In genomic region chr19:55279773-55280643, GRCh38 we compare ENCODE assay signal across 1 cellular context.
A peak's percentile ranks its signal among the peaks of the same experiment; 100 is the strongest.
TF ChIP-seq lines count a peak whose summit lies in the region.

HSPBP1 (minus strand) TSS chr19:55280110; CDS start chr19:55279608, 502 bp downstream.

TF ChIP-seq in HEK293, 187 proteins besides CTCF, POLR2A, EP300 and RAD21 (continued from another document):
- TF ChIP-seq HOXD13 (CRISPR knock-in tag; IDR thresholded peaks at IDR 0.05; ENCODE audit: borderline replicate concordance) (no peak), SP7 (tag by site-specific recombination; IDR thresholded peaks at IDR 0.05) (peak; percentile 71), ZNF133 (tag by site-specific recombination; IDR thresholded peaks at IDR 0.05) (no peak), HIC1 (tag by site-specific recombination; IDR thresholded peaks at IDR 0.05) (peak; percentile 97), ZNF621 (tag by site-specific recombination; IDR thresholded peaks at IDR 0.05) (no peak), ZNF324 (tag by site-specific recombination; IDR thresholded peaks at IDR 0.05) (no peak; the same call in 1 of the 2 replicates), ZNF426 (tag by site-specific recombination; IDR thresholded peaks at IDR 0.05) (no peak), SCRT1 (tag by site-specific recombination; IDR thresholded peaks at IDR 0.05; ENCODE audit: borderline replicate concordance) (peak; percentile 83), PATZ1 (tag by site-specific recombination; IDR thresholded peaks at IDR 0.05) (peak; percentile 70), ZNF169 (tag by site-specific recombination; IDR thresholded peaks at IDR 0.05) (no peak), ZNF521 (tag by site-specific recombination; IDR thresholded peaks at IDR 0.05) (no peak), KLF7 (tag by site-specific recombination; IDR thresholded peaks at IDR 0.05; ENCODE audit: borderline replicate concordance) (peak; percentile 72; the same call in 1 of the 2 replicates), ZNF362 (tag by site-specific recombination; IDR thresholded peaks at IDR 0.05) (no peak), KLF16 (tag by site-specific recombination; IDR thresholded peaks at IDR 0.05) (peak; percentile 97), ZNF140 (tag by site-specific recombination; IDR thresholded peaks at IDR 0.05) (no peak), ZFP37 (tag by site-specific recombination; IDR thresholded peaks at IDR 0.05) (no peak), ZNF473 (tag by site-specific recombination; IDR thresholded peaks at IDR 0.05) (no peak), ZNF37A (tag by site-specific recombination; IDR thresholded peaks at IDR 0.05) (no peak), ZNF416 (tag by site-specific recombination; IDR thresholded peaks at IDR 0.05) (no peak), ZNF626 (tag by site-specific recombination; IDR thresholded peaks at IDR 0.05) (no peak), ZBTB7A (tag by site-specific recombination; IDR thresholded peaks at IDR 0.05; ENCODE audit: low read depth) (peak; percentile 73), ZNF2 (tag by site-specific recombination; IDR thresholded peaks at IDR 0.05) (peak; percentile 30; the same call in 1 of the 2 replicates), OVOL3 (tag by site-specific recombination; IDR thresholded peaks at IDR 0.05) (no peak; the same call in 1 of the 2 replicates), ZNF148 (tag by site-specific recombination; IDR thresholded peaks at IDR 0.05; ENCODE audit: borderline replicate concordance) (no peak), ZEB2 (tag by site-specific recombination; IDR thresholded peaks at IDR 0.05) (peak; percentile 86), ZNF138 (tag by site-specific recombination; IDR thresholded peaks at IDR 0.05; ENCODE audit: borderline replicate concordance) (no peak), ZNF404 (tag by site-specific recombination; IDR thresholded peaks at IDR 0.05) (no peak), WT1 (tag by site-specific recombination; IDR thresholded peaks at IDR 0.05) (peak; percentile 29; the same call in 1 of the 2 replicates), MYNN (tag by site-specific recombination; IDR thresholded peaks at IDR 0.05; ENCODE audit: borderline replicate concordance) (peak; percentile 79; the same call in 1 of the 2 replicates), ZSCAN4 (tag by site-specific recombination; IDR thresholded peaks at IDR 0.05) (no peak), SALL2 (tag by site-specific recombination; IDR thresholded peaks at IDR 0.05; ENCODE audit: borderline replicate concordance) (no peak), ZBTB21 (tag by site-specific recombination; IDR thresholded peaks at IDR 0.05) (peak; percentile 87), ZNF48 (tag by site-specific recombination; IDR thresholded peaks at IDR 0.05) (no peak), KLF9 (tag by site-specific recombination; IDR thresholded peaks at IDR 0.05; ENCODE audit: low read depth) (peak; percentile 93), AEBP2 (tag by site-specific recombination; IDR thresholded peaks at IDR 0.05; ENCODE audit: borderline replicate concordance) (no peak), ZNF488 (tag by site-specific recombination; IDR thresholded peaks at IDR 0.05) (no peak), ZIC2 (tag by site-specific recombination; IDR thresholded peaks at IDR 0.05) (no peak), MEIS1 (CRISPR knock-in tag; IDR thresholded peaks at IDR 0.05; ENCODE audit: borderline replicate concordance) (no peak), ZNF701 (tag by site-specific recombination; IDR thresholded peaks at IDR 0.05) (no peak), TCF7L2 (IDR thresholded peaks at IDR 0.05; ENCODE audit: borderline replicate concordance, low read depth, low read length) (no peak), ZBTB20 (tag by site-specific recombination; IDR thresholded peaks at IDR 0.05) (peak; percentile 52; the same call in 1 of the 2 replicates), ZNF274 (IDR thresholded peaks at IDR 0.05; ENCODE audit: low read length) (no peak), ZNF274 (tag by site-specific recombination; IDR thresholded peaks at IDR 0.05; ENCODE audit: borderline replicate concordance) (no peak), ZNF433 (tag by site-specific recombination; IDR thresholded peaks at IDR 0.05; ENCODE audit: low read depth) (no peak), ZNF311 (tag by site-specific recombination; IDR thresholded peaks at IDR 0.05; ENCODE audit: borderline replicate concordance) (no peak), ZNF302 (tag by site-specific recombination; IDR thresholded peaks at IDR 0.05; ENCODE audit: low read depth) (no peak), ZNF19 (tag by site-specific recombination; IDR thresholded peaks at IDR 0.05; ENCODE audit: low read depth) (no peak), ZNF791 (tag by site-specific recombination; IDR thresholded peaks at IDR 0.05) (no peak), HOXC10 (CRISPR knock-in tag; IDR thresholded peaks at IDR 0.05) (0 out of 2 replicates have a peak, but pooled peaks have one; percentile 79), PRDM4 (tag by site-specific recombination; IDR thresholded peaks at IDR 0.05) (no peak), ZNF664 (tag by site-specific recombination; IDR thresholded peaks at IDR 0.05) (no peak), PRDM1 (tag by site-specific recombination; IDR thresholded peaks at IDR 0.05) (no peak), ZNF391 (tag by site-specific recombination; IDR thresholded peaks at IDR 0.05; ENCODE audit: borderline replicate concordance, low read depth) (peak; percentile 57; the same call in 1 of the 2 replicates), ZFHX2 (tag by site-specific recombination; conservative IDR thresholded peaks at IDR 0.05) (peak; percentile 49), ZNF114 (tag by site-specific recombination; IDR thresholded peaks at IDR 0.05) (no peak), ZNF366 (tag by site-specific recombination; conservative IDR thresholded peaks at IDR 0.05) (no peak), ZNF239 (tag by site-specific recombination; IDR thresholded peaks at IDR 0.05) (0 out of 2 replicates have a peak, but pooled peaks have one; percentile 31)
